ENCODE assay signal across 1 cellular context in genomic region chr22:37485006-37485713, GRCh38.
TF ChIP-seq lines count a peak whose summit lies in the region.

No MANE protein-coding gene starts in this region.

TF ChIP-seq in HepG2, 621 proteins besides CTCF, POLR2A, EP300 and RAD21 (continued from another document):
- TF ChIP-seq BRF2 (CRISPR knock-in tag; IDR thresholded peaks at IDR 0.05) = no peak
- TF ChIP-seq NR2F1 (CRISPR knock-in tag; IDR thresholded peaks at IDR 0.05) = no peak
